ENCODE assay signal across 19 cellular contexts in genomic region chr2:236156095-236156859, GRCh38. TPM values are rescaled to one million over a fixed set of nuclear protein-coding genes. Genes with fewer than 3 reads are reported as not detected.
DNase-seq lines count a peak whose midpoint lies in the region; ATAC-seq and TF ChIP-seq lines count a peak whose summit lies in the region.
"Had no signal": no experiment of that assay in that cellular context is flagged by ENCODE, and none has a peak within 500 bp of the region (broad histone marks: within the 10 kb centered on the region; RNA-seq: fewer than 3 reads in every experiment).

No MANE protein-coding gene starts in this region.

- peaks cover 0 to 55% (median 23%) of the 10 kb centered on the region in 3 experiments for H3K27me3 ChIP-seq in neuronal stem cell (ENCODE audit: control insufficient read depth in 3 of 3, insufficient read depth in 3 of 3, low read depth in 1 of 3, low read length in 3 of 3)

- H2BK12ac ChIP-seq in neuronal stem cell (ENCODE audit: low read length): no peak overlapping the region

- H3K4me3 Mint-ChIP-seq in stimulated activated memory B cell treated with anti-CD40 and anti-IgM and Interleukin-4, amounts not matched to agents 10 μg/mL and 1 μg/mL and 100 μg/mL, for 72 hours: no peak overlapping the region
- H3K4me3 Mint-ChIP-seq in activated naive CD4-positive, alpha-beta T cell treated with anti-CD3 and anti-CD28 coated beads for 36 hours: no peak overlapping the region
- H3K4me3 Mint-ChIP-seq: CD4-positive, alpha-beta T cell; GM23338; HFFc6 had no signal

- H2BK15ac ChIP-seq in neuronal stem cell (ENCODE audit: low read length): no peak overlapping the region

- no peak overlapping the region for H3K27ac Mint-ChIP-seq in stimulated activated memory B cell treated with anti-CD40 and anti-IgM and Interleukin-4, amounts not matched to agents 10 μg/mL and 1 μg/mL and 100 μg/mL, for 72 hours
- no peak overlapping the region for H3K27ac Mint-ChIP-seq in activated naive CD4-positive, alpha-beta T cell treated with anti-CD3 and anti-CD28 coated beads for 36 hours
- H3K27ac Mint-ChIP-seq: CD4-positive, alpha-beta T cell; GM23338; HFFc6 had no signal

- no peak overlapping the region for H4K8ac ChIP-seq in neuronal stem cell (ENCODE audit: low read depth, low read length)

- H3K27ac ChIP-seq in coronary artery (no peak overlapping the region), neuronal stem cell (replicated peaks; ENCODE audit: low read length) (no peak overlapping the region)
- H3K27ac ChIP-seq: C4-2B, HL-60 had no signal

- H3K36me3 ChIP-seq in neuronal stem cell (replicated peaks in 1 of 2; ENCODE audit: control insufficient read depth in 2 of 2, insufficient read depth in 2 of 2, low read length in 2 of 2): peaks cover 0 to 3% of the 10 kb centered on the region in 2 donors

- DNase-seq in AG20443 (ENCODE audit: low spot score) (peak; percentile 8), coronary artery (ENCODE audit: low spot score) (peak; percentile 60), neuronal stem cell (ENCODE audit: low spot score) (no peak), germinal center (ENCODE audit: low spot score) (no peak)
- DNase-seq in activated naive CD4-positive, alpha-beta T cell treated with anti-CD3 and anti-CD28 coated beads for 36 hours: no peak
- DNase-seq: ACHN; AML-193; CD4-positive, alpha-beta T cell; DMS153; DMS79; GDM1; H7; HFFc6 had no signal

- intact Hi-C loops in activated naive CD4-positive, alpha-beta T cell treated with anti-CD3 and anti-CD28 coated beads for 36 hours (cut with micrococcal nuclease): no loop called here

- no peak overlapping the region for H3K9ac ChIP-seq in neuronal stem cell (ENCODE audit: low read depth, low read length, poor library complexity)

- TF ChIP-seq CTCF in coronary artery (IDR thresholded peaks at IDR 0.05): no peak

- no peak overlapping the region for H3K23ac ChIP-seq in neuronal stem cell (ENCODE audit: low read depth, low read length, poor library complexity)

- H2BK5ac ChIP-seq in neuronal stem cell (ENCODE audit: low read length): no peak overlapping the region

- H3K14ac ChIP-seq in neuronal stem cell (ENCODE audit: low read length): no peak overlapping the region

- WGBS in neuronal stem cell (ENCODE audit: extremely low coverage in 2 of 2, insufficient read length in 2 of 2, insufficient replicate concordance in 1 of 2), 2 donors: no CpG with 5 or more reads among the region's 16 CpGs

- H3K4me1 ChIP-seq in neuronal stem cell (ENCODE audit: control insufficient read depth in 2 of 2, insufficient read depth in 1 of 2, low read depth in 1 of 2, low read length in 2 of 2): peaks cover 12 to 24% of the 10 kb centered on the region in 2 donors

- H3K79me1 ChIP-seq in neuronal stem cell (ENCODE audit: low read depth, low read length): no peaks in the 10 kb centered on the region

- no peak overlapping the region for H4K91ac ChIP-seq in neuronal stem cell (ENCODE audit: low read depth, low read length, poor library complexity)

- peak; percentile 22 for ATAC-seq in stimulated activated memory B cell treated with anti-CD40 and anti-IgM and Interleukin-4, amounts not matched to agents 10 μg/mL and 1 μg/mL and 100 μg/mL, for 72 hours
- no peak for ATAC-seq in GM18907 (IDR thresholded peaks at IDR 0.05; ENCODE audit: unreplicated experiment)
- ATAC-seq: GM23338, HCT116 had no signal

- H3K9me3 ChIP-seq in neuronal stem cell (replicated peaks in 1 of 2; ENCODE audit: control insufficient read depth in 2 of 2, insufficient read depth in 1 of 2, low read depth in 1 of 2, low read length in 2 of 2): peaks cover 5 to 7% of the 10 kb centered on the region in 2 donors

- H3K4ac ChIP-seq in neuronal stem cell (ENCODE audit: low read length): no peak overlapping the region

- no peak overlapping the region for H2BK120ac ChIP-seq in neuronal stem cell (ENCODE audit: low read depth, low read length)

- H3K4me2 ChIP-seq in neuronal stem cell (ENCODE audit: insufficient read depth, low read length, poor library complexity, severe bottlenecking): no peak overlapping the region
- H3K4me2 ChIP-seq: GM23338 had no signal

- H3K27me3 Mint-ChIP-seq in stimulated activated memory B cell treated with anti-CD40 and anti-IgM and Interleukin-4, amounts not matched to agents 10 μg/mL and 1 μg/mL and 100 μg/mL, for 72 hours: peaks cover 48% of the 10 kb centered on the region
- H3K27me3 Mint-ChIP-seq in activated naive CD4-positive, alpha-beta T cell treated with anti-CD3 and anti-CD28 coated beads for 36 hours (ENCODE audit: low read depth): peaks cover 41% of the 10 kb centered on the region

- peaks cover 7% of the 10 kb centered on the region for H3K9me3 Mint-ChIP-seq in stimulated activated memory B cell treated with anti-CD40 and anti-IgM and Interleukin-4, amounts not matched to agents 10 μg/mL and 1 μg/mL and 100 μg/mL, for 72 hours
- H3K9me3 Mint-ChIP-seq in activated naive CD4-positive, alpha-beta T cell treated with anti-CD3 and anti-CD28 coated beads for 36 hours: peaks cover 10% of the 10 kb centered on the region

- no peak overlapping the region for H2AFZ ChIP-seq in neuronal stem cell (ENCODE audit: low read length)
- H2AFZ ChIP-seq: GM23338 had no signal

- H3K4me3 ChIP-seq in coronary artery: no peak overlapping the region
- H3K4me3 ChIP-seq in neuronal stem cell (ENCODE audit: low read length in 2 of 2): no peak overlapping the region
- H3K4me3 ChIP-seq: GM23338 had no signal

- H2AK5ac ChIP-seq in neuronal stem cell (ENCODE audit: low read depth, low read length): no peak overlapping the region

- H3K4me1 Mint-ChIP-seq in stimulated activated memory B cell treated with anti-CD40 and anti-IgM and Interleukin-4, amounts not matched to agents 10 μg/mL and 1 μg/mL and 100 μg/mL, for 72 hours: peaks cover 4% of the 10 kb centered on the region
- H3K4me1 Mint-ChIP-seq in activated naive CD4-positive, alpha-beta T cell treated with anti-CD3 and anti-CD28 coated beads for 36 hours (ENCODE audit: low read depth): no peaks in the 10 kb centered on the region

- H3K18ac ChIP-seq in neuronal stem cell (ENCODE audit: low read length): peak overlapping the region; percentile 28

- H3K36me3 Mint-ChIP-seq in stimulated activated memory B cell treated with anti-CD40 and anti-IgM and Interleukin-4, amounts not matched to agents 10 μg/mL and 1 μg/mL and 100 μg/mL, for 72 hours: no peaks in the 10 kb centered on the region
- H3K36me3 Mint-ChIP-seq in activated naive CD4-positive, alpha-beta T cell treated with anti-CD3 and anti-CD28 coated beads for 36 hours (ENCODE audit: low read depth): peaks cover 1% of the 10 kb centered on the region

- CTCF ChIA-PET in activated naive CD4-positive, alpha-beta T cell treated with anti-CD3 and anti-CD28 coated beads for 36 hours (lab: Charles Lee): no interaction called here

RNA-seq across cellular contexts. Expression of gene GBX2, which starts 11.9 kb away (rescaled TPM):
- polyA plus RNA-seq in neuronal stem cell (2013, experiment 1 of 2): 0.24 TPM
- polyA plus RNA-seq in neuronal stem cell (2013, experiment 2 of 2): 0.37 TPM
- total RNA-seq in activated naive CD4-positive, alpha-beta T cell treated with anti-CD3 and anti-CD28 coated beads for 36 hours: not detected
- total RNA-seq: CD4-positive, alpha-beta T cell; HFFc6 had no signal

Comparison
In these comparisons a context has a peak if more than half of its experiments do, and no peak if none do; other contexts are left out.
1. DNase-seq: peak in AG20443 (single experiment) and coronary artery (single experiment); none in neuronal stem cell (single experiment), activated naive CD4-positive, alpha-beta T cell treated with anti-CD3 and anti-CD28 coated beads for 36 hours (single experiment) and germinal center (single experiment).